ENCODE assay signal across 18 cellular contexts in the genomic region with DNA sequence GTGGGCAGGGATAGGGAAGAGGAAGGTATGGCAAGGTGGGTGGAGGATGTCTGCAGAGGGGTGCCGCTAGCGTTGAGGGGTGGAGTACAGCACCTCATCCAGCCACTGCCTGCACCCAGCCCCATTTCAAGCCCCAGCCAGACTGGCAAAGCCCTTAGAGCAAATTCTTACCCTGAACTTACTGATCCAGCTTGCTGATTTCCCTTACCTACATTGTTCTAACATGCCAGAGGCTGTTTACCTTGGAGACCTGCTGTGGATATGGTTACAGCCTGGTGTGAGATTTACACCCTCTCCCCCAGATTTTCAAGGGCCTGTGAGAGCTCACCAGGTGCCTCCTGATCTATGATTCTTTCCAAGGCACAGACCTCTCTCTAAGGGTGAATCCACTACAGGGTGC.
DNase-seq lines count a peak whose midpoint lies in the region; ATAC-seq and TF ChIP-seq lines count a peak whose summit lies in the region.
"Had no signal": no experiment of that assay in that cellular context is flagged by ENCODE, and none has a peak within 500 bp of the region (broad histone marks: within the 10 kb centered on the region; RNA-seq: fewer than 3 reads in every experiment).

No MANE protein-coding gene starts in this region.

- H3K27ac ChIP-seq in foreskin keratinocyte, result no peak overlapping the region
- H3K27ac ChIP-seq: 22Rv1, C4-2B had no signal

- ATAC-seq in foreskin keratinocyte (no peak), GM18520 (IDR thresholded peaks at IDR 0.05; ENCODE audit: unreplicated experiment) (no peak)
- ATAC-seq: GM23338, PC-3 had no signal

- no peak for TF ChIP-seq CTCF in foreskin keratinocyte (conservative IDR thresholded peaks at IDR 0.05)

- no peaks in the 10 kb centered on the region for H3K4me1 ChIP-seq in foreskin keratinocyte

- DNase-seq in DMS53 (lab: John Stamatoyannopoulos, UW), result peak; percentile 55
- no peak for DNase-seq in DMS53 treated with DMSO at 0.1 percent for 48 hours (lab: John Stamatoyannopoulos, UW; ENCODE audit: unreplicated experiment)
- peak; percentile 19 for DNase-seq in M059J (ENCODE audit: low read depth)
- DNase-seq in NCI-H510A (lab: John Stamatoyannopoulos, UW), result peak; percentile 62
- peak; percentile 21 to 49 for DNase-seq in foreskin keratinocyte
- no peak for DNase-seq in SKM-1 (lab: John Stamatoyannopoulos, UW; ENCODE audit: unreplicated experiment)
- DNase-seq in anterior cingulate cortex (lab: John Stamatoyannopoulos, UW), result no peak
- DNase-seq: AML-193, DND-41, HCEC 1CT, NCI-H187 treated with DMSO at 0.1 percent for 48 hours, NCI-H226, NCI-H774, PC-3 had no signal

- no peaks in the 10 kb centered on the region for H3K27me3 ChIP-seq in foreskin keratinocyte

Comparison
In these comparisons a context has a peak if more than half of its experiments do, and no peak if none do; other contexts are left out.
1. DNase-seq: peak in DMS53 (single experiment), M059J (single experiment), NCI-H510A (single experiment) and foreskin keratinocyte (2 of 2); none in DMS53 treated with DMSO at 0.1 percent for 48 hours (single experiment), SKM-1 (single experiment) and anterior cingulate cortex (0 of 58).